In the genomic region with DNA sequence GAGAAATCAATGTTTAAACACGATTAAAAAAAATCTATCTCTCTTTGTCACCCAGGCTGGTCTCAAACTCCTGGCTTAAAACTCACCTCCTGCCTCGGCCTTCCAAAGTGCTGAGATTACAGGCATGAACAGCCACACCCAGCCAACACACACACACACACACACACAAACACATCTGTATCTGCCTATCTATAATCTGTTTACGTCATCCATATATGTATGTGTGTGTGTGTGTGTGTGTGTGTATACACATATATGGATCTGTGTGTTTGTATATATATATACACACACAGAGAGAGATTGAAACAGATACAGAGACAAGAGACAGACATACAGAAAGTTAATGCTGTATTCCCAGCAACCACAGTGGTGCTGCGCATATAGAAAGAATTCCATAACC, we compare ENCODE assay signal across 11 cellular contexts.
"Had no signal": no experiment of that assay in that cellular context is flagged by ENCODE, and none has a peak within 500 bp of the region (broad histone marks: within the 10 kb centered on the region; RNA-seq: fewer than 3 reads in every experiment).

No MANE protein-coding gene starts in this region.

- ATAC-seq: GM23338, HCT116 had no signal

- H3K4me3 ChIP-seq: GM23248, GM23338, HAP-1 had no signal

- H3K9me3 ChIP-seq: HAP-1 had no signal

- FAIRE-seq: H1, H54 had no signal

- H2AFZ ChIP-seq: GM23248, GM23338 had no signal

- H3K27ac ChIP-seq: GM23248 had no signal

- DNase-seq: GM23248, GOT3, H7, H9, HCEC 1CT, HFFc6 had no signal

- H3K9ac ChIP-seq: GM23248 had no signal

- H3K4me2 ChIP-seq: GM23338 had no signal

- H3K36me3 ChIP-seq: HAP-1 had no signal
